ENCODE assay signal across 15 cellular contexts in genomic region chr9:136926154-136926704, GRCh38. TPM values are rescaled to one million over a fixed set of nuclear protein-coding genes. Genes with fewer than 3 reads are reported as not detected.
DNase-seq lines count a peak whose midpoint lies in the region; ATAC-seq and TF ChIP-seq lines count a peak whose summit lies in the region.
"Had no signal": no experiment of that assay in that cellular context is flagged by ENCODE, and none has a peak within 500 bp of the region (broad histone marks: within the 10 kb centered on the region; RNA-seq: fewer than 3 reads in every experiment).

No MANE protein-coding gene starts in this region.

- H3K9me3 ChIP-seq in HCT116 (ENCODE audit: control insufficient read depth in 1 of 2, insufficient read depth in 1 of 2, low read depth in 1 of 2, low read length in 2 of 2) (no peaks in the 10 kb centered on the region), gastrocnemius medialis (no peaks in the 10 kb centered on the region)
- H3K9me3 ChIP-seq: lower lobe of right lung, suprapubic skin had no signal

- TF ChIP-seq RAD21 in HCT116 (IDR thresholded peaks at IDR 0.05; ENCODE audit: low read depth): no peak

- H3K4me1 ChIP-seq in HCT116 (ENCODE audit: control insufficient read depth in 1 of 2, insufficient read depth in 2 of 2, low read length in 2 of 2) (no peaks in the 10 kb centered on the region), gastrocnemius medialis (peaks cover 37 to 67% of the 10 kb centered on the region in 2 donors)
- H3K4me1 ChIP-seq: lower lobe of right lung had no signal

- peaks cover 4% of the 10 kb centered on the region for H3K4me1 Mint-ChIP-seq in chondrocyte (ENCODE audit: low read depth)

- POLR2A ChIA-PET in HCT116 (lab: Charles Lee): interaction anchor here (0.6 kb wide), 1 partner anchor 12 kb away, joined by 3 read pairs; no protein-coding TSS in a partner anchor

- H3K9me3 Mint-ChIP-seq in chondrocyte (ENCODE audit: low read depth): no peaks in the 10 kb centered on the region
- H3K9me3 Mint-ChIP-seq: activated CD8-positive, alpha-beta T cell treated with anti-CD3 and anti-CD28 coated beads for 36 hours; CD4-positive, alpha-beta memory T cell had no signal

- DNase-seq in HCT116 (ENCODE audit: low read depth, low spot score) (no peak), chondrocyte (ENCODE audit: low spot score) (no peak), gastrocnemius medialis (no peak), ACHN (no peak), SIG-M5 (lab: John Stamatoyannopoulos, UW) (no peak)
- DNase-seq: activated CD8-positive, alpha-beta T cell treated with anti-CD3 and anti-CD28 coated beads for 36 hours; CD4-positive, alpha-beta memory T cell; GF-D8; hippocampal formation; lower lobe of right lung; NCI-H1105; NCI-H446 treated with DMSO at 0.1 percent for 48 hours had no signal

- no peak overlapping the region for H3K4me3 ChIP-seq in HCT116 (replicated peaks in 1 of 2; ENCODE audit: low read depth in 1 of 2, low read length in 2 of 2)
- no peak overlapping the region for H3K4me3 ChIP-seq in gastrocnemius medialis
- H3K4me3 ChIP-seq: cardiac muscle cell, lower lobe of right lung, suprapubic skin had no signal

- no peak overlapping the region for H3K4me3 Mint-ChIP-seq in chondrocyte (ENCODE audit: unreplicated experiment)
- H3K4me3 Mint-ChIP-seq: activated CD8-positive, alpha-beta T cell treated with anti-CD3 and anti-CD28 coated beads for 36 hours; CD4-positive, alpha-beta memory T cell had no signal

- H3K36me3 ChIP-seq in HCT116 (ENCODE audit: control insufficient read depth in 1 of 2, insufficient read depth in 2 of 2, low read length in 2 of 2) (peaks cover 3 to 26% of the 10 kb centered on the region in 2 experiments; a peak in 2 of 4 replicates), gastrocnemius medialis (no peaks in the 10 kb centered on the region)

- TF ChIP-seq CTCF in HCT116 (IDR thresholded peaks at IDR 0.05 in 2 of 3, conservative IDR thresholded peaks at IDR 0.05 in 1 of 3; ENCODE audit: borderline replicate concordance in 1 of 3, insufficient read depth in 1 of 3, low read depth in 2 of 3, low read length in 2 of 3) (peak in 1 of 3 experiments; percentile 14; a peak in 1 of 6 replicates), chondrocyte (IDR thresholded peaks at IDR 0.05) (peak; percentile 21), gastrocnemius medialis (IDR thresholded peaks at IDR 0.05 in 4 of 5, conservative IDR thresholded peaks at IDR 0.05 in 1 of 5) (no peak)

- no peak overlapping the region for H2AFZ ChIP-seq in HCT116 (ENCODE audit: low read depth, low read length, poor library complexity, severe bottlenecking)

- CTCF ChIA-PET in HCT116 (lab: Charles Lee): no interaction called here

- no peak overlapping the region for H3K27ac ChIP-seq in HCT116 (ENCODE audit: low read depth, low read length)
- peak overlapping the region; percentile 91 to 96 (median 96) for H3K27ac ChIP-seq in gastrocnemius medialis
- H3K27ac ChIP-seq: cardiac muscle cell, lower lobe of right lung, suprapubic skin had no signal

- H3K27me3 Mint-ChIP-seq in chondrocyte (ENCODE audit: low read depth): no peaks in the 10 kb centered on the region
- H3K27me3 Mint-ChIP-seq: activated CD8-positive, alpha-beta T cell treated with anti-CD3 and anti-CD28 coated beads for 36 hours; CD4-positive, alpha-beta memory T cell had no signal

- H4K20me1 ChIP-seq in HCT116 (ENCODE audit: insufficient read depth): no peaks in the 10 kb centered on the region

- RAD21 ChIA-PET in HCT116 (lab: Charles Lee; ENCODE audit: low non-redundant PET in 1 of 2, low total read pairs in 2 of 2, uncharacterized antibody in 2 of 2, unreplicated experiment in 2 of 2): no interaction called here

- in situ Hi-C loops in gastrocnemius medialis (cut with MboI; ENCODE audit: low sequenced_read_pairs in 4 of 4) (loop anchor here in 1 of 4 donors (25.0 kb wide), 1 partner anchor 139 kb away; the partner anchor contains the start of genes CCDC183 and TMEM141), ACHN (cut with HindIII; ENCODE audit: low pct_ligation_motif_present, low pct_unique_long_range_greater_than_20kb, low sequenced_read_pairs) (no loop called here)

- no peak for TF ChIP-seq POLR2A in HCT116 (IDR thresholded peaks at IDR 0.05; ENCODE audit: borderline replicate concordance, extremely low read depth, insufficient read depth, insufficient read length)
- TF ChIP-seq POLR2A in gastrocnemius medialis (IDR thresholded peaks at IDR 0.05): no peak

- H3K36me3 Mint-ChIP-seq in chondrocyte (ENCODE audit: low read depth): peaks cover 7% of the 10 kb centered on the region

- intact Hi-C loops in HCT116 (cut with micrococcal nuclease) (no loop called here), gastrocnemius medialis (cut with DNase I; ENCODE audit: low total_unique reads) (loop anchor here (5.0 kb wide), 2 partner anchors 39 to 79 kb away; partner anchors contain the start of genes PHPT1 and TRAF2)

- H3K27me3 ChIP-seq in HCT116 (ENCODE audit: insufficient read depth, low read length) (no peaks in the 10 kb centered on the region), gastrocnemius medialis (no peaks in the 10 kb centered on the region)
- H3K27me3 ChIP-seq: cardiac muscle cell, suprapubic skin had no signal

- no peak overlapping the region for H3K4me2 ChIP-seq in HCT116 (ENCODE audit: low read length)

- no peak overlapping the region for H3K27ac Mint-ChIP-seq in chondrocyte (ENCODE audit: unreplicated experiment)
- H3K27ac Mint-ChIP-seq: activated CD8-positive, alpha-beta T cell treated with anti-CD3 and anti-CD28 coated beads for 36 hours; CD4-positive, alpha-beta memory T cell had no signal

- H3K79me2 ChIP-seq in HCT116 (ENCODE audit: insufficient read depth, low read length): no peaks in the 10 kb centered on the region

- ATAC-seq in HCT116: peak; percentile 62
- no peak for ATAC-seq in gastrocnemius medialis
- ATAC-seq: activated CD8-positive, alpha-beta T cell treated with anti-CD3 and anti-CD28 coated beads for 36 hours had no signal

- no peaks in the 10 kb centered on the region for H3K9me2 ChIP-seq in HCT116 (ENCODE audit: insufficient read depth)

- BruUV-seq in HCT116 (replicated peaks; lab: Mats Ljungman, UMichigan): no TSS peak

- H3K9ac ChIP-seq in HCT116 (ENCODE audit: low read length): no peak overlapping the region

TF ChIP-seq in HCT116, 20 proteins besides CTCF, POLR2A, EP300 and RAD21 (continues in another document):
- TF ChIP-seq, protein P1, sequence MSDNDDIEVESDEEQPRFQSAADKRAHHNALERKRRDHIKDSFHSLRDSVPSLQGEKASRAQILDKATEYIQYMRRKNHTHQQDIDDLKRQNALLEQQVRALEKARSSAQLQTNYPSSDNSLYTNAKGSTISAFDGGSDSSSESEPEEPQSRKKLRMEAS (IDR thresholded peaks at IDR 0.05): no peak
- no peak for TF ChIP-seq REST (IDR thresholded peaks at IDR 0.05; ENCODE audit: low read depth)
- TF ChIP-seq YY1 (IDR thresholded peaks at IDR 0.05; ENCODE audit: extremely low read depth, insufficient replicate concordance, low read depth, low read length): no peak
- TF ChIP-seq EGR1 (IDR thresholded peaks at IDR 0.05; ENCODE audit: low read depth): no peak
- TF ChIP-seq ZFX (IDR thresholded peaks at IDR 0.05): no peak
- no peak for TF ChIP-seq ELF1 (IDR thresholded peaks at IDR 0.05; ENCODE audit: borderline replicate concordance, low read depth)
- no peak for TF ChIP-seq FOSL1 (IDR thresholded peaks at IDR 0.05; ENCODE audit: low read depth)
- no peak for TF ChIP-seq EZH2phosphoT487 (IDR thresholded peaks at IDR 0.05; ENCODE audit: borderline replicate concordance)

RNA-seq across cellular contexts. Expression of gene FBXW5, which starts 18.3 kb away (rescaled TPM):
- total RNA-seq in HCT116 (2021; ENCODE audit: unreplicated experiment) (88.0 TPM), chondrocyte (79.2 to 87.5 TPM (median 84.3 TPM) in 3 replicates), gastrocnemius medialis (100 to 1,000 TPM; 329 to 469 (median 435) TPM)
- 78.5 and 93.5 TPM in 2 replicates for polyA plus RNA-seq in HCT116 (2012)

RNA-seq across cellular contexts. Expression of gene C8G, which starts 18.8 kb away (rescaled TPM):
- total RNA-seq in HCT116 (2021; ENCODE audit: unreplicated experiment) (2.1 TPM), chondrocyte (2.2 TPM in 1 of 3 replicates, not detected in the others), gastrocnemius medialis (1 to 10 TPM in 2 of 4 donors, not detected in 2; 1.7 to 5.2 TPM)
- 0.42 and 0.69 TPM in 2 replicates for polyA plus RNA-seq in HCT116 (2012)
- total RNA-seq: skeletal muscle tissue had no signal

RNA-seq across cellular contexts. Expression of gene LCN12, which starts 25.8 kb away (rescaled TPM):
- total RNA-seq in HCT116 (2021; ENCODE audit: unreplicated experiment): 4.2 TPM
- polyA plus RNA-seq in HCT116 (2012): 1.4 and 2.0 TPM in 2 replicates
- total RNA-seq in chondrocyte: 0.51 to 0.60 TPM in 2 of 3 replicates, not detected in the other
- not detected for total RNA-seq in gastrocnemius medialis
- total RNA-seq: skeletal muscle tissue had no signal
- polyA plus RNA-seq: CD4-positive, alpha-beta memory T cell had no signal

RNA-seq across cellular contexts. Expression of gene TRAF2, which starts 39.9 kb away (rescaled TPM):
- total RNA-seq in HCT116 (2021; ENCODE audit: unreplicated experiment) (28.4 TPM), chondrocyte (9.6 to 12.4 TPM (median 10.4 TPM) in 3 replicates), gastrocnemius medialis (1 to 10 TPM; 3.5 to 6.6 (median 4.8) TPM)
- polyA plus RNA-seq in HCT116 (2012): 13.7 and 13.9 TPM in 2 replicates

RNA-seq across cellular contexts. Expression of gene PTGDS, which starts 51.1 kb away (rescaled TPM):
- total RNA-seq in HCT116 (2021; ENCODE audit: unreplicated experiment) (3.1 TPM), chondrocyte (24.2 to 80.4 TPM (median 76.8 TPM) in 3 replicates), gastrocnemius medialis (10 to 100 TPM in 3 of 4 donors, 1 to 10 TPM in 1; 2.3 to 35.2 (median 27.0) TPM)
- polyA plus RNA-seq in HCT116 (2012): 0.61 and 1.3 TPM in 2 replicates
- total RNA-seq: activated CD8-positive, alpha-beta T cell treated with anti-CD3 and anti-CD28 coated beads for 36 hours had no signal
